ENCODE assay signal across 8 cellular contexts in the genomic region with DNA sequence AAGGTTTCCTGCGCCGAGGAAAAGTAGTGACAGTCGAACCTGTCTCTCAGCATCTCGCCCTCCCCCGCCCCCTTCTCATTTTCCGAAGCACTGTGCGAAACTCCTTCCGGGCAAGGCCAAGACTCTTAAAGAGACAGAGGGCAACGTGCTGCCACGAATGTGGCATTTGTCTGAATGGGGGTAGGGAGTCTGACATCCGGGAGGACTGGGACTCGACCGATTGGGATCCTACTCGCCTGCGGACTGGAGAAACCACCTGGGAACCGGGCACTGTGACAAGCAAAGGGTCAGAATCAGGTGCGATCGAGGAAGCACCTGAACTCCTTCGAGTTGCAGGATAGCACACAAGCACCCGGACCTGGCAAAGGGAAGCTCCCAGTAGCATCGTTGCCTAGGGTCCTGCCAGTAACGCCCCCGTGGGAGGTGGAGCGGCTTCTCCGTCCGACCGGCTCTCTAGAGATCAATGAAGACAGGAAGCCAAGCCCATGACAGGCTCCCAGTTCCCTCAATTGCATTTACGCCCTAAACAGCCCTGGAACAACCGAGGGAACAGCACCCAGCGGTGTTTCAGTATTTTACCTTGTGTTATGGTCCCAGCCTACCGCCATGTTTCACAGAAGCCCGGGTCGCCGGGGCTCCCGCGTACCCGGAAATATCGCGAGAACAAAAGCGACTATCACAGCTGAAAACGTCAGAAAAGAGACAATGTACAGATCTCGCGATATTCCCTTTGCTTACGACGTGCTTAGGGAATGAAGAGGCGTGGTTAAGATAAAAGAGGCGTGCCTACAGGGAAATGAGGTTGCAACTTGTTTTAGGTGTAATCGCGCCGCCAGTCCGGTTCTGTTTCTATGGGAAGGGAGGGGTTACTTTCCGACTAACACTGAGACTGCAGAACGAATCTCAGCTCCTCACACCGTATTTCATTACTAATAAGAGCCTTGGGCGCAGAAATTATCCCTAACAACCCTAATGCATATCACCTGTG. TPM values are rescaled to one million over a fixed set of nuclear protein-coding genes. Genes with fewer than 3 reads are reported as not detected.
DNase-seq lines count a peak whose midpoint lies in the region; ATAC-seq, FAIRE-seq and TF ChIP-seq lines count a peak whose summit lies in the region.

A gene with protein sequence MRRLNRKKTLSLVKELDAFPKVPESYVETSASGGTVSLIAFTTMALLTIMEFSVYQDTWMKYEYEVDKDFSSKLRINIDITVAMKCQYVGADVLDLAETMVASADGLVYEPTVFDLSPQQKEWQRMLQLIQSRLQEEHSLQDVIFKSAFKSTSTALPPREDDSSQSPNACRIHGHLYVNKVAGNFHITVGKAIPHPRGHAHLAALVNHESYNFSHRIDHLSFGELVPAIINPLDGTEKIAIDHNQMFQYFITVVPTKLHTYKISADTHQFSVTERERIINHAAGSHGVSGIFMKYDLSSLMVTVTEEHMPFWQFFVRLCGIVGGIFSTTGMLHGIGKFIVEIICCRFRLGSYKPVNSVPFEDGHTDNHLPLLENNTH (minus strand): TSS at position 637 of the 988 bp plus-strand sequence. CDS start 9,539 bp downstream, outside the sequence.

- no peaks in the 10 kb centered on the region for H3K27me3 Mint-ChIP-seq in activated T-cell treated with anti-CD3 and anti-CD28 coated beads, Interleukin-2, amount 50 U/mL, for 72 hours (ENCODE audit: low read depth)

- peak within 1 kb of the TSS; percentile 96 for H3K27ac Mint-ChIP-seq in activated T-cell treated with anti-CD3 and anti-CD28 coated beads, Interleukin-2, amount 50 U/mL, for 72 hours

- WGBS in esophagus muscularis mucosa: under 1% methylated on average over 54 of the region's 55 CpGs

- H3K27ac ChIP-seq in KOPT-K1 (ENCODE audit: low read depth, low read length, poor library complexity, severe bottlenecking): peak within 1 kb of the TSS; percentile 89
- peak within 1 kb of the TSS; percentile 84 to 88 (median 86) for H3K27ac ChIP-seq in esophagus muscularis mucosa (replicated peaks in 1 of 4)
- peak within 1 kb of the TSS; percentile 98 for H3K27ac ChIP-seq in muscle layer of duodenum (ENCODE audit: low read length)

- intact Hi-C loops in esophagus muscularis mucosa (cut with DNase I): no loop called here

- TF ChIP-seq CTCF in esophagus muscularis mucosa (IDR thresholded peaks at IDR 0.05): no peak

- H3K36me3 Mint-ChIP-seq in activated T-cell treated with anti-CD3 and anti-CD28 coated beads, Interleukin-2, amount 50 U/mL, for 72 hours (ENCODE audit: insufficient read depth in 2 of 2): peaks cover 1 to 20% of the 10 kb centered on the region in 2 donors

- peak within 1 kb of the TSS; percentile 95 to 99 for H3K4me3 Mint-ChIP-seq in activated T-cell treated with anti-CD3 and anti-CD28 coated beads, Interleukin-2, amount 50 U/mL, for 72 hours

- TF ChIP-seq POLR2A in esophagus muscularis mucosa (IDR thresholded peaks at IDR 0.05; ENCODE audit: low read depth): no peak

- peak; percentile 97 for ATAC-seq in GM21786 (IDR thresholded peaks at IDR 0.05; ENCODE audit: unreplicated experiment)
- peak; percentile 94 for ATAC-seq in activated T-cell treated with anti-CD3 and anti-CD28 coated beads, Interleukin-2, amount 50 U/mL, for 72 hours (replicated peaks in 1 of 2)

- H3K4me1 ChIP-seq in esophagus muscularis mucosa: peaks cover 12 to 23% (median 14%) of the 10 kb centered on the region in 4 donors
- peaks cover 4 to 14% of the 10 kb centered on the region in 2 donors for H3K4me1 ChIP-seq in muscle layer of duodenum (ENCODE audit: control insufficient read depth in 1 of 2, insufficient read depth in 2 of 2, low read length in 2 of 2)

- no peak for TF ChIP-seq EP300 in esophagus muscularis mucosa (IDR thresholded peaks at IDR 0.05)

- peaks cover 0 to 1% of the 10 kb centered on the region in 2 donors for H3K9me3 Mint-ChIP-seq in activated T-cell treated with anti-CD3 and anti-CD28 coated beads, Interleukin-2, amount 50 U/mL, for 72 hours

- DNase-seq in DMS79 (lab: John Stamatoyannopoulos, UW) (peak; percentile 98), RCC 7860 (ENCODE audit: low spot score) (peak; percentile 98), esophagus muscularis mucosa (ENCODE audit: extremely low spot score) (peak; percentile 98)
- peak; percentile 89 to 90 for DNase-seq in activated T-cell treated with anti-CD3 and anti-CD28 coated beads, Interleukin-2, amount 50 U/mL, for 72 hours
- peak; percentile 79 to 89 for DNase-seq in stimulated activated CD8-positive, alpha-beta memory T cell treated with anti-CD3 and anti-CD28 coated beads, Interleukin-7, amount 100 ng/mL, for 4 hours (ENCODE audit: low read depth in 2 of 2)

- H3K36me3 ChIP-seq in KOPT-K1 (ENCODE audit: insufficient read depth, low read length) (peaks cover 19% of the 10 kb centered on the region), esophagus muscularis mucosa (peaks cover 0 to 5% (median 0%) of the 10 kb centered on the region in 4 donors), muscle layer of duodenum (ENCODE audit: control insufficient read depth in 1 of 2, insufficient read depth in 2 of 2, low read length in 2 of 2) (no peaks in the 10 kb centered on the region)

- H3K4me1 Mint-ChIP-seq in activated T-cell treated with anti-CD3 and anti-CD28 coated beads, Interleukin-2, amount 50 U/mL, for 72 hours (ENCODE audit: low read depth): peaks cover 44% of the 10 kb centered on the region

- H3K27me3 ChIP-seq in esophagus muscularis mucosa (no peaks in the 10 kb centered on the region), muscle layer of duodenum (ENCODE audit: low read depth, low read length) (no peaks in the 10 kb centered on the region)

- peak within 1 kb of the TSS; percentile 79 to 96 (median 88) for H3K4me3 ChIP-seq in esophagus muscularis mucosa
- peak within 1 kb of the TSS; percentile 89 to 100 for H3K4me3 ChIP-seq in muscle layer of duodenum (ENCODE audit: low read depth in 1 of 2, low read length in 2 of 2)

- FAIRE-seq in RCC 7860 (lab: Jason Lieb, UNC): peak; percentile 91

- H3K9me3 ChIP-seq in KOPT-K1 (ENCODE audit: insufficient read depth, low read length, poor library complexity, severe bottlenecking) (peaks cover 7% of the 10 kb centered on the region), esophagus muscularis mucosa (no peaks in the 10 kb centered on the region), muscle layer of duodenum (ENCODE audit: control insufficient read depth in 1 of 2, low read length in 2 of 2) (no peaks in the 10 kb centered on the region)

RNA-seq across cellular contexts. Expression of the gene that starts here (rescaled TPM):
- total RNA-seq in activated T-cell treated with anti-CD3 and anti-CD28 coated beads, Interleukin-2, amount 50 U/mL, for 72 hours: 10 to 100 TPM; 73.1 to 79.1 TPM
- 10 to 100 TPM; 27.2 to 86.8 (median 64.6) TPM for total RNA-seq in esophagus muscularis mucosa

Comparison
In these comparisons a context has a peak if more than half of its experiments do, and no peak if none do; other contexts are left out.
1. Peak in every context shown above with its lines: DNase-seq, ATAC-seq, H3K4me3 ChIP-seq and H3K27ac ChIP-seq.